ENCODE assay signal across 8 cellular contexts in the genomic region with DNA sequence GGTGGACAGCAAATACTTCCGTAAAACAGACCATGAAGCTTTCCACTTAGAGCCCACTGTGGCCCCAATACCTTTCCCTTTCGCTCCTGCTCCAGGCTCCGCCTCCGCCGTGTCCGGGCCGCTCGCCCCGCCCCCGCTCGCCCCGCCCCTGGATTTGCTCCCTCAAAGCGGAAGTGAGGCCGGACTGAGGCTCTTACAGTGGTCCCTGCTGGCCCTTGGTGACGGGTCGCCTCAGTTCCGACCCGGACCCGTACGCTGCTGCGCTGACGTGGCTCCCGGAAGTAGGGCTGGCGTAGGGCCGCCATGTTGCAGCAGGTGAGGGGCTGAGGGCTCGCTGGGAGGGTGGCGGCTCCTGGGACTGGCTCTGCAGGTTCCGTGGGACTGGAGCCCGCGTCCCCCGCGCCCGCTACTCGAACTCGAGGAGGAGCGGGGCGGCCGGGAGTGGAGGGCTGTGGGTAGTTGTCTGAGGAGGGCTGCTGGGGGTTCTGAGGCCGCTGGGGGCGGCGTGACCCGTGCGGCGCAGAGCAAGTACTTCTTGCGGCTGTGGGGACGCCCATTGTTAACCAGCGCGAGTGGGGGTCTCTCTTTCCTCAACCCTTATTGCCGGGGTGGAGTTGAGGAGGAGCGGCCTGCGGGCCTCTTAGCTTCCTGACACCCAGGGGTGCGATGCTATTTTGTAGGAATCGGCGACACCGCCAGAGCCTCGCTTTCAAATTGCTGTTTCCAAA. TPM values are rescaled to one million over a fixed set of nuclear protein-coding genes. Genes with fewer than 3 reads are reported as not detected.
DNase-seq lines count a peak whose midpoint lies in the region; ATAC-seq and TF ChIP-seq lines count a peak whose summit lies in the region.
"Not testable (repeated sequence)": the region's sequence is repeated elsewhere in the genome, so short reads cannot be mapped to it uniquely, and the experiment has no call there.

A gene (plus strand): TSS at position 193 of the 728 bp plus-strand sequence. CDS start 111 bp downstream, at position 304.

- peak within 1 kb of the TSS; percentile 85 for H3K4me3 Mint-ChIP-seq in activated CD4-positive, alpha-beta T cell treated with anti-CD3 and anti-CD28 coated beads, Interleukin-2, amount 10 ng/mL, durations not matched to agents 7 days and 5 days

- DNase-seq in NCI-H69 (lab: John Stamatoyannopoulos, UW) (peak; percentile 93), dedifferentiated amniotic fluid mesenchymal stem cell (ENCODE audit: extremely low spot score) (peak; percentile 90), left lobe of liver (ENCODE audit: low spot score) (peak; percentile 97)
- DNase-seq in activated CD4-positive, alpha-beta T cell treated with anti-CD3 and anti-CD28 coated beads, Interleukin-2, amount 10 ng/mL, durations not matched to agents 7 days and 5 days: peak; percentile 97
- peak; percentile 97 for DNase-seq in stimulated activated CD4-positive, alpha-beta T cell treated with anti-CD3 and anti-CD28 coated beads, Interleukin-2, amount 100 ng/mL, for 24 hours

- CTCF ChIA-PET in activated CD4-positive, alpha-beta T cell treated with anti-CD3 and anti-CD28 coated beads, Interleukin-2, amount 10 ng/mL, durations not matched to agents 7 days and 5 days (lab: Charles Lee): not testable (repeated sequence)

- peak within 1 kb of the TSS; percentile 56 for H3K27ac ChIP-seq in C4-2B

- ATAC-seq in GM19372 (IDR thresholded peaks at IDR 0.05; ENCODE audit: low read depth, unreplicated experiment) (peak; percentile 98), HG03521 (IDR thresholded peaks at IDR 0.05; ENCODE audit: unreplicated experiment) (peak; percentile 100), left lobe of liver (peak; percentile 99)

- not testable (repeated sequence) for H3K36me3 Mint-ChIP-seq in activated CD4-positive, alpha-beta T cell treated with anti-CD3 and anti-CD28 coated beads, Interleukin-2, amount 10 ng/mL, durations not matched to agents 7 days and 5 days (ENCODE audit: low read depth)

- not testable (repeated sequence) for TF ChIP-seq CTCF in C4-2B (conservative IDR thresholded peaks at IDR 0.05)

- POLR2A ChIA-PET in activated CD4-positive, alpha-beta T cell treated with anti-CD3 and anti-CD28 coated beads, Interleukin-2, amount 10 ng/mL, durations not matched to agents 7 days and 5 days (lab: Charles Lee): not testable (repeated sequence)

- H3K27ac Mint-ChIP-seq in activated CD4-positive, alpha-beta T cell treated with anti-CD3 and anti-CD28 coated beads, Interleukin-2, amount 10 ng/mL, durations not matched to agents 7 days and 5 days: peak within 1 kb of the TSS; percentile 94

- H3K9me3 Mint-ChIP-seq in activated CD4-positive, alpha-beta T cell treated with anti-CD3 and anti-CD28 coated beads, Interleukin-2, amount 10 ng/mL, durations not matched to agents 7 days and 5 days: not testable (repeated sequence)

- H3K27me3 Mint-ChIP-seq in activated CD4-positive, alpha-beta T cell treated with anti-CD3 and anti-CD28 coated beads, Interleukin-2, amount 10 ng/mL, durations not matched to agents 7 days and 5 days: not testable (repeated sequence)

- peaks cover 21% of the 10 kb centered on the region for H3K4me1 Mint-ChIP-seq in activated CD4-positive, alpha-beta T cell treated with anti-CD3 and anti-CD28 coated beads, Interleukin-2, amount 10 ng/mL, durations not matched to agents 7 days and 5 days

RNA-seq across cellular contexts. Expression of the gene that starts here (rescaled TPM):
- 10 to 100 TPM; 17.5 to 20.1 TPM for total RNA-seq in activated CD4-positive, alpha-beta T cell treated with anti-CD3 and anti-CD28 coated beads, Interleukin-2, amount 10 ng/mL, durations not matched to agents 7 days and 5 days
- 21.2 TPM for total RNA-seq in left lobe of liver

Comparison
In these comparisons a context has a peak if more than half of its experiments do, and no peak if none do; other contexts are left out.
1. Peak in every context shown above with its lines: DNase-seq, ATAC-seq and H3K27ac ChIP-seq.